Comparison of ENCODE assay signal across 1 cellular context in genomic region chr1:241847796-241848668, GRCh38.
TF ChIP-seq lines count a peak whose summit lies in the region.

EXO1 (plus strand) TSS chr1:241848204; CDS start chr1:241850426, 2,222 bp downstream.

TF ChIP-seq in HepG2, 621 proteins besides CTCF, POLR2A, EP300 and RAD21 (continued from another document and continues in another):
- TF ChIP-seq ZBTB39 (CRISPR knock-in tag; IDR thresholded peaks at IDR 0.05) (no peak), SAFB2 (CRISPR knock-in tag; IDR thresholded peaks at IDR 0.05; ENCODE audit: borderline replicate concordance, low read depth) (no peak), ZNF160 (CRISPR knock-in tag; IDR thresholded peaks at IDR 0.05) (peak; percentile 56), CENPT (CRISPR knock-in tag; IDR thresholded peaks at IDR 0.05; ENCODE audit: low read depth) (no peak; the same call in 1 of the 2 replicates), FOXP4 (CRISPR knock-in tag; IDR thresholded peaks at IDR 0.05) (peak; percentile 60), FOXA3 (CRISPR knock-in tag; IDR thresholded peaks at IDR 0.05) (peak; percentile 87), SOX6 (IDR thresholded peaks at IDR 0.05) (no peak), SOX6 (CRISPR knock-in tag; IDR thresholded peaks at IDR 0.05) (peak; percentile 72), PRDM10 (CRISPR knock-in tag; IDR thresholded peaks at IDR 0.05; ENCODE audit: low read depth) (peak; percentile 35), CREB1 (IDR thresholded peaks at IDR 0.05) (peak; percentile 95), CREB1 (CRISPR knock-in tag; IDR thresholded peaks at IDR 0.05) (peak; percentile 99), HIC2 (CRISPR knock-in tag; IDR thresholded peaks at IDR 0.05; ENCODE audit: low read depth) (no peak), MNT (IDR thresholded peaks at IDR 0.05) (no peak), SOX5 (CRISPR knock-in tag; IDR thresholded peaks at IDR 0.05; ENCODE audit: borderline replicate concordance) (no peak), THRA (CRISPR knock-in tag; IDR thresholded peaks at IDR 0.05; ENCODE audit: borderline replicate concordance) (peak; percentile 33; the same call in 1 of the 2 replicates), ZMYM4 (CRISPR knock-in tag; IDR thresholded peaks at IDR 0.05) (peak; percentile 27; the same call in 1 of the 2 replicates), ETV6 (CRISPR knock-in tag; conservative IDR thresholded peaks at IDR 0.05) (peak; percentile 70; the same call in 1 of the 2 replicates), ZNF547 (CRISPR knock-in tag; IDR thresholded peaks at IDR 0.05) (0 out of 2 replicates have a peak, but pooled peaks have one; percentile 28), HDAC1 (CRISPR knock-in tag; IDR thresholded peaks at IDR 0.05) (peak; percentile 99), MEIS1 (CRISPR knock-in tag; IDR thresholded peaks at IDR 0.05; ENCODE audit: borderline replicate concordance) (no peak; the same call in 1 of the 2 replicates), PITX1 (CRISPR knock-in tag; IDR thresholded peaks at IDR 0.05) (peak; percentile 66), ASH2L (IDR thresholded peaks at IDR 0.05; ENCODE audit: insufficient read length, low read depth, low read length) (peak; percentile 91), FOXK2 (IDR thresholded peaks at IDR 0.05) (no peak), BCL6 (CRISPR knock-in tag; IDR thresholded peaks at IDR 0.05) (no peak), CEBPZ (IDR thresholded peaks at IDR 0.05; ENCODE audit: low read length) (no peak), AKNA (CRISPR knock-in tag; IDR thresholded peaks at IDR 0.05; ENCODE audit: borderline replicate concordance) (peak; percentile 30; the same call in 1 of the 2 replicates), NRL (CRISPR knock-in tag; IDR thresholded peaks at IDR 0.05; ENCODE audit: borderline replicate concordance) (peak; percentile 43; the same call in 1 of the 2 replicates), CREBL2 (CRISPR knock-in tag; IDR thresholded peaks at IDR 0.05; ENCODE audit: borderline replicate concordance) (no peak), BCL3 (CRISPR knock-in tag; IDR thresholded peaks at IDR 0.05) (peak; percentile 47), KDM6A (CRISPR knock-in tag; IDR thresholded peaks at IDR 0.05; ENCODE audit: low read depth) (no peak)
